Comparison of ENCODE assay signal across 1 cellular context in the genomic region with DNA sequence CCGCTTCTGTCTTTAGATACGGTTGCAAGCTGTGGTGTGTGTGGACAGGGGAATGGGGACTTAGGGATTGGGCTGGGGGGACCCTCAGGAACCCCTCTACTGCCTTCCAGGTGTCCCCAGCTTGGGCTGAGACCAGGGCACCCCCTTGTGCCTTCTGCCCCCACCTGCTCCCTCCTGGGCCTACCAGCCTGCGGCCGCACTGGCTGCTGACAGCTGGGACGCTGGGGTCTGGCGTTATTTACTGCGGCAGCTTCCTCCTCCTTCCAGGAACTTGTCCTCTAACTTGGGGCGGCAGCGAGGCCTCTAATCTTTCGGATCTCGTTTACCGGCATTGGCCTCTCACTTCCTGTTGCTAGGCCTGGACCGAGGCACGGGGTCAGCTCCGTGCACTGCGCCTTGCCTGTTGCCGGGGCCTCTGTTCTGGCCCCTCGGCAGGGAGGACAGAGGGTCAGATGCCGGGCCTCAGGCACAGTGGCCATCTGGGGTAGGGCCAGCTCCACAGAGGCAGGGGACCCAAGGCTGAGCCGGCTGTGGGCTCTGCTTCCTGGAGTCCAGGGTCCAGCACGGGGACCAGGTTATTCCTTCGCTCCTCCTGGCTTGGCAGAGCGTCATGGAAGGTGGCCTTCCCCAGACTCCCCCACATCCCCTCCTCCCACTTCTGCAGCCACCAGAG.
TF ChIP-seq lines count a peak whose summit lies in the region.

No MANE protein-coding gene starts in this region.

TF ChIP-seq in K562, 482 proteins besides CTCF, POLR2A, EP300 and RAD21 (continued from another document and continues in another):
- no peak for TF ChIP-seq CBX5 (IDR thresholded peaks at IDR 0.05; ENCODE audit: borderline replicate concordance, low read depth)
- TF ChIP-seq HNRNPL (IDR thresholded peaks at IDR 0.05; ENCODE audit: low read depth, low read length) = no peak
- no peak for TF ChIP-seq RFX5 (IDR thresholded peaks at IDR 0.05; ENCODE audit: low read depth, low read length)
- peak; percentile 82 for TF ChIP-seq GABPA (tag; conservative IDR thresholded peaks at IDR 0.05; ENCODE audit: low read depth)
- TF ChIP-seq, protein P1, sequence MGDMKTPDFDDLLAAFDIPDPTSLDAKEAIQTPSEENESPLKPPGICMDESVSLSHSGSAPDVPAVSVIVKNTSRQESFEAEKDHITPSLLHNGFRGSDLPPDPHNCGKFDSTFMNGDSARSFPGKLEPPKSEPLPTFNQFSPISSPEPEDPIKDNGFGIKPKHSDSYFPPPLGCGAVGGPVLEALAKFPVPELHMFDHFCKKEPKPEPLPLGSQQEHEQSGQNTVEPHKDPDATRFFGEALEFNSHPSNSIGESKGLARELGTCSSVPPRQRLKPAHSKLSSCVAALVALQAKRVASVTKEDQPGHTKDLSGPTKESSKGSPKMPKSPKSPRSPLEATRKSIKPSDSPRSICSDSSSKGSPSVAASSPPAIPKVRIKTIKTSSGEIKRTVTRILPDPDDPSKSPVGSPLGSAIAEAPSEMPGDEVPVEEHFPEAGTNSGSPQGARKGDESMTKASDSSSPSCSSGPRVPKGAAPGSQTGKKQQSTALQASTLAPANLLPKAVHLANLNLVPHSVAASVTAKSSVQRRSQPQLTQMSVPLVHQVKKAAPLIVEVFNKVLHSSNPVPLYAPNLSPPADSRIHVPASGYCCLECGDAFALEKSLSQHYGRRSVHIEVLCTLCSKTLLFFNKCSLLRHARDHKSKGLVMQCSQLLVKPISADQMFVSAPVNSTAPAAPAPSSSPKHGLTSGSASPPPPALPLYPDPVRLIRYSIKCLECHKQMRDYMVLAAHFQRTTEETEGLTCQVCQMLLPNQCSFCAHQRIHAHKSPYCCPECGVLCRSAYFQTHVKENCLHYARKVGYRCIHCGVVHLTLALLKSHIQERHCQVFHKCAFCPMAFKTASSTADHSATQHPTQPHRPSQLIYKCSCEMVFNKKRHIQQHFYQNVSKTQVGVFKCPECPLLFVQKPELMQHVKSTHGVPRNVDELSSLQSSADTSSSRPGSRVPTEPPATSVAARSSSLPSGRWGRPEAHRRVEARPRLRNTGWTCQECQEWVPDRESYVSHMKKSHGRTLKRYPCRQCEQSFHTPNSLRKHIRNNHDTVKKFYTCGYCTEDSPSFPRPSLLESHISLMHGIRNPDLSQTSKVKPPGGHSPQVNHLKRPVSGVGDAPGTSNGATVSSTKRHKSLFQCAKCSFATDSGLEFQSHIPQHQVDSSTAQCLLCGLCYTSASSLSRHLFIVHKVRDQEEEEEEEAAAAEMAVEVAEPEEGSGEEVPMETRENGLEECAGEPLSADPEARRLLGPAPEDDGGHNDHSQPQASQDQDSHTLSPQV (IDR thresholded peaks at IDR 0.05) = peak; percentile 99
- TF ChIP-seq KDM2B (CRISPR knock-in tag; IDR thresholded peaks at IDR 0.05) = no peak
- TF ChIP-seq TBL1XR1 (IDR thresholded peaks at IDR 0.05; ENCODE audit: low read length in 2 of 2) = peak in 1 of 2 experiments; percentile 71; a peak in 2 of 4 replicates
- TF ChIP-seq, protein P2, sequence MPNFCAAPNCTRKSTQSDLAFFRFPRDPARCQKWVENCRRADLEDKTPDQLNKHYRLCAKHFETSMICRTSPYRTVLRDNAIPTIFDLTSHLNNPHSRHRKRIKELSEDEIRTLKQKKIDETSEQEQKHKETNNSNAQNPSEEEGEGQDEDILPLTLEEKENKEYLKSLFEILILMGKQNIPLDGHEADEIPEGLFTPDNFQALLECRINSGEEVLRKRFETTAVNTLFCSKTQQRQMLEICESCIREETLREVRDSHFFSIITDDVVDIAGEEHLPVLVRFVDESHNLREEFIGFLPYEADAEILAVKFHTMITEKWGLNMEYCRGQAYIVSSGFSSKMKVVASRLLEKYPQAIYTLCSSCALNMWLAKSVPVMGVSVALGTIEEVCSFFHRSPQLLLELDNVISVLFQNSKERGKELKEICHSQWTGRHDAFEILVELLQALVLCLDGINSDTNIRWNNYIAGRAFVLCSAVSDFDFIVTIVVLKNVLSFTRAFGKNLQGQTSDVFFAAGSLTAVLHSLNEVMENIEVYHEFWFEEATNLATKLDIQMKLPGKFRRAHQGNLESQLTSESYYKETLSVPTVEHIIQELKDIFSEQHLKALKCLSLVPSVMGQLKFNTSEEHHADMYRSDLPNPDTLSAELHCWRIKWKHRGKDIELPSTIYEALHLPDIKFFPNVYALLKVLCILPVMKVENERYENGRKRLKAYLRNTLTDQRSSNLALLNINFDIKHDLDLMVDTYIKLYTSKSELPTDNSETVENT (CRISPR knock-in tag; IDR thresholded peaks at IDR 0.05) = no peak
- TF ChIP-seq LARP7 (IDR thresholded peaks at IDR 0.05) = no peak
- no peak for TF ChIP-seq ZBTB8A (IDR thresholded peaks at IDR 0.05; ENCODE audit: partially characterized antibody)
- peak; percentile 75 for TF ChIP-seq MYC (IDR thresholded peaks at IDR 0.05; ENCODE audit: low read depth, low read length)
- TF ChIP-seq MYC (CRISPR knock-in tag; IDR thresholded peaks at IDR 0.05; ENCODE audit: borderline replicate concordance, low read depth) = 0 out of 2 replicates have a peak, but pooled peaks have one; percentile 34
- TF ChIP-seq HNRNPUL1 (IDR thresholded peaks at IDR 0.05; ENCODE audit: low read length) = no peak
- TF ChIP-seq FOS (IDR thresholded peaks at IDR 0.05; ENCODE audit: extremely low read depth, insufficient read length) = no peak
- TF ChIP-seq ZNF444 (CRISPR knock-in tag; IDR thresholded peaks at IDR 0.05) = no peak
- no peak for TF ChIP-seq NFE2 (IDR thresholded peaks at IDR 0.05; ENCODE audit: low read depth)
- peak in 1 of 2 experiments; percentile 53; a peak in 3 of 4 replicates for TF ChIP-seq RCOR1 (IDR thresholded peaks at IDR 0.05; ENCODE audit: borderline replicate concordance in 1 of 2, low read depth in 2 of 2, low read length in 2 of 2)
- no peak for TF ChIP-seq ZNF518B (CRISPR knock-in tag; IDR thresholded peaks at IDR 0.05)
- no peak for TF ChIP-seq IFI16 (CRISPR knock-in tag; IDR thresholded peaks at IDR 0.05)
- TF ChIP-seq ZNF280B (CRISPR knock-in tag; IDR thresholded peaks at IDR 0.05) = no peak
- peak; percentile 34 for TF ChIP-seq ZNF239 (CRISPR knock-in tag; IDR thresholded peaks at IDR 0.05)
- TF ChIP-seq ZNF589 (CRISPR knock-in tag; IDR thresholded peaks at IDR 0.05; ENCODE audit: low read depth) = peak; percentile 97
- peak; percentile 66; the same call in 1 of the 2 replicates for TF ChIP-seq ZNF644 (tag; IDR thresholded peaks at IDR 0.05; ENCODE audit: low read depth)
- no peak for TF ChIP-seq TRIM28 (IDR thresholded peaks at IDR 0.05)
- peak; percentile 70; the same call in 1 of the 2 replicates for TF ChIP-seq ESRRA (IDR thresholded peaks at IDR 0.05; ENCODE audit: borderline replicate concordance, low read depth)
- no peak; the same call in none of the 2 replicates for TF ChIP-seq ZBTB12 (CRISPR knock-in tag; IDR thresholded peaks at IDR 0.05)
- TF ChIP-seq, protein P3, sequence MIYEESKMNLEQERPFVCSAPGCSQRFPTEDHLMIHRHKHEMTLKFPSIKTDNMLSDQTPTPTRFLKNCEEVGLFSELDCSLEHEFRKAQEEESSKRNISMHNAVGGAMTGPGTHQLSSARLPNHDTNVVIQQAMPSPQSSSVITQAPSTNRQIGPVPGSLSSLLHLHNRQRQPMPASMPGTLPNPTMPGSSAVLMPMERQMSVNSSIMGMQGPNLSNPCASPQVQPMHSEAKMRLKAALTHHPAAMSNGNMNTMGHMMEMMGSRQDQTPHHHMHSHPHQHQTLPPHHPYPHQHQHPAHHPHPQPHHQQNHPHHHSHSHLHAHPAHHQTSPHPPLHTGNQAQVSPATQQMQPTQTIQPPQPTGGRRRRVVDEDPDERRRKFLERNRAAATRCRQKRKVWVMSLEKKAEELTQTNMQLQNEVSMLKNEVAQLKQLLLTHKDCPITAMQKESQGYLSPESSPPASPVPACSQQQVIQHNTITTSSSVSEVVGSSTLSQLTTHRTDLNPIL (CRISPR knock-in tag; IDR thresholded peaks at IDR 0.05) = peak; percentile 41; the same call in 1 of the 2 replicates
- TF ChIP-seq CCAR2 (IDR thresholded peaks at IDR 0.05; ENCODE audit: low read depth, low read length) = no peak
- no peak for TF ChIP-seq NR2F6 (CRISPR knock-in tag; IDR thresholded peaks at IDR 0.05)
- TF ChIP-seq ZNF274 (IDR thresholded peaks at IDR 0.05; ENCODE audit: borderline replicate concordance, low read depth, low read length) = no peak
- TF ChIP-seq, protein P4, sequence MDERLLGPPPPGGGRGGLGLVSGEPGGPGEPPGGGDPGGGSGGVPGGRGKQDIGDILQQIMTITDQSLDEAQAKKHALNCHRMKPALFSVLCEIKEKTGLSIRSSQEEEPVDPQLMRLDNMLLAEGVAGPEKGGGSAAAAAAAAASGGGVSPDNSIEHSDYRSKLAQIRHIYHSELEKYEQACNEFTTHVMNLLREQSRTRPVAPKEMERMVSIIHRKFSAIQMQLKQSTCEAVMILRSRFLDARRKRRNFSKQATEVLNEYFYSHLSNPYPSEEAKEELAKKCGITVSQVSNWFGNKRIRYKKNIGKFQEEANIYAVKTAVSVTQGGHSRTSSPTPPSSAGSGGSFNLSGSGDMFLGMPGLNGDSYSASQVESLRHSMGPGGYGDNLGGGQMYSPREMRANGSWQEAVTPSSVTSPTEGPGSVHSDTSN (CRISPR knock-in tag; IDR thresholded peaks at IDR 0.05; ENCODE audit: low read depth) = peak; percentile 59
- TF ChIP-seq, protein P4 (tag; conservative IDR thresholded peaks at IDR 0.05; ENCODE audit: low read depth) = peak; percentile 93
- no peak for TF ChIP-seq ZNF184 (CRISPR knock-in tag; IDR thresholded peaks at IDR 0.05)
- TF ChIP-seq GATAD2A (IDR thresholded peaks at IDR 0.05) = peak; percentile 86; the same call in 1 of the 2 replicates
- no peak for TF ChIP-seq SLC30A9 (CRISPR knock-in tag; IDR thresholded peaks at IDR 0.05)
- TF ChIP-seq FOXJ2 (tag; IDR thresholded peaks at IDR 0.05) = no peak
- TF ChIP-seq BRF1 (IDR thresholded peaks at IDR 0.05; ENCODE audit: borderline replicate concordance, extremely low read depth, insufficient read length) = no peak
- no peak for TF ChIP-seq PTRF (tag; IDR thresholded peaks at IDR 0.05)
- peak; percentile 81 for TF ChIP-seq SPI1 (IDR thresholded peaks at IDR 0.05; ENCODE audit: borderline replicate concordance, low read depth, low read length)
- no peak for TF ChIP-seq MIER1 (IDR thresholded peaks at IDR 0.05; ENCODE audit: low read depth)
- TF ChIP-seq HDGF (IDR thresholded peaks at IDR 0.05) = no peak
- no peak for TF ChIP-seq ZNF785 (CRISPR knock-in tag; IDR thresholded peaks at IDR 0.05)
- TF ChIP-seq IRF1 (CRISPR knock-in tag; IDR thresholded peaks at IDR 0.05; ENCODE audit: borderline replicate concordance) = no peak
- TF ChIP-seq ZSCAN29 (IDR thresholded peaks at IDR 0.05) = no peak; the same call in 1 of the 2 replicates
- no peak for TF ChIP-seq ZNF41 (CRISPR knock-in tag; conservative IDR thresholded peaks at IDR 0.05)
- TF ChIP-seq ZFX (CRISPR knock-in tag; IDR thresholded peaks at IDR 0.05) = peak; percentile 97
- TF ChIP-seq GTF2E2 (tag; IDR thresholded peaks at IDR 0.05) = 0 out of 2 replicates have a peak, but pooled peaks have one; percentile 28
